ENCODE assay signal across 1 cellular context in genomic region chr10:45071043-45071813, GRCh38.
TF ChIP-seq lines count a peak whose summit lies in the region.

No MANE protein-coding gene starts in this region.

TF ChIP-seq in WTC11, 78 proteins besides CTCF, POLR2A, EP300 and RAD21 (continued from another document):
- TF ChIP-seq ZMAT4 (CRISPR knock-in tag; IDR thresholded peaks at IDR 0.05) (no peak), ATF1 (CRISPR knock-in tag; IDR thresholded peaks at IDR 0.05) (no peak), ZSCAN18 (CRISPR knock-in tag; IDR thresholded peaks at IDR 0.05) (no peak), JUN (CRISPR knock-in tag; IDR thresholded peaks at IDR 0.05) (no peak), RORB (CRISPR knock-in tag; IDR thresholded peaks at IDR 0.05) (no peak), ZNF416 (CRISPR knock-in tag; IDR thresholded peaks at IDR 0.05) (no peak)
TF ChIP-seq in WTC11: peak in this region for 0.
